ENCODE assay signal across 18 cellular contexts in the genomic region with DNA sequence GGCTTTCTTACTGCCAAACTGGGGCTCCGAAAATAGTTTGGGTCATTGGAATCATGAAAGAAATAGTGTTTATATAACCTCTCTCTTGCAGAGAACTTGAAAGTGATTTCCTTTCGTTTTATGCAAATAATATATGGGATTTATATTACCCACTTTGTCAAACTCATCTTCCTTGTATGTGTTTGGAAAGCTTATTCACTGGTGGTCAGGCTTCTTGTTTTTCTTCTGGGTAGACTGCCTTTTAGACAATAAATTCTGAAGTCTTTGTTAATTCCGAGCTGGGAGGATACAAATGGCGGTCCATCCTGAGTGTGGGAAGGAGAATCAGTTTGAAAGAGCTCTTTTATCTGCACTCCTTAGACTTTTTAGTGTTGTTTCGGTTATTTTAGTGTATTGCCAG.
DNase-seq lines count a peak whose midpoint lies in the region; TF ChIP-seq lines count a peak whose summit lies in the region.
"Had no signal": no experiment of that assay in that cellular context is flagged by ENCODE, and none has a peak within 500 bp of the region (broad histone marks: within the 10 kb centered on the region; RNA-seq: fewer than 3 reads in every experiment).

No MANE protein-coding gene starts in this region.

- no peak for DNase-seq in activated CD4-positive, alpha-beta T cell treated with anti-CD3 and anti-CD28 coated beads, Interleukin-2, amount 10 ng/mL, durations not matched to agents 24 days and 14 days
- no peak for DNase-seq in activated CD4-positive, alpha-beta T cell treated with anti-CD3 and anti-CD28 coated beads for 1 hour
- DNase-seq in astrocyte of the spinal cord (ENCODE audit: low read depth, low spot score) (peak; percentile 57), thyroid gland (no peak), testis (no peak), SIG-M5 (lab: John Stamatoyannopoulos, UW) (no peak)
- DNase-seq in central memory CD4-positive, alpha-beta T cell = no peak
- DNase-seq: 8988T; activated effector memory CD4-positive, alpha-beta T cell treated with Interleukin-2 at 50 U/mL for 16 hours; DMS153; NCI-H1417; NCI-H69; ovary; PC-3; stimulated activated CD4-positive, alpha-beta T cell treated with anti-CD3 and anti-CD28 coated beads, Interleukin-4, amount 100 ng/mL, for 24 hours; T-helper 2 cell had no signal

- H3K27ac ChIP-seq in mesodermal cell (ENCODE audit: low read depth, low read length, severe bottlenecking) (peak overlapping the region; percentile 23), thyroid gland (peak overlapping the region; percentile 54 to 86 (median 83)), testis (no peak overlapping the region)
- H3K27ac ChIP-seq: C4-2B had no signal

- H3K27me3 Mint-ChIP-seq in activated CD4-positive, alpha-beta T cell treated with anti-CD3 and anti-CD28 coated beads, Interleukin-2, amount 10 ng/mL, durations not matched to agents 24 days and 14 days = no peaks in the 10 kb centered on the region

- intact Hi-C loops in activated CD4-positive, alpha-beta T cell treated with anti-CD3 and anti-CD28 coated beads, Interleukin-2, amount 10 ng/mL, durations not matched to agents 24 days and 14 days (cut with micrococcal nuclease) = loop anchor here (1.0 to 5.0 kb wide), 2 partner anchors 36 to 45 kb away; no protein-coding TSS in a partner anchor
- intact Hi-C loops in thyroid gland (cut with DNase I) = no loop called here
- intact Hi-C loops in testis (cut with DNase I; ENCODE audit: low total_unique reads) = no loop called here

- H3K36me3 ChIP-seq in mesodermal cell (ENCODE audit: control insufficient read depth, insufficient read depth, low read length) (peaks cover 25% of the 10 kb centered on the region), thyroid gland (no peaks in the 10 kb centered on the region), testis (ENCODE audit: low read depth, missing control alignments) (no peaks in the 10 kb centered on the region)
- H3K36me3 ChIP-seq: ovary had no signal

- TF ChIP-seq POLR2A in thyroid gland (IDR thresholded peaks at IDR 0.05) (no peak), testis (IDR thresholded peaks at IDR 0.05) (no peak)

- no peaks in the 10 kb centered on the region for H3K27me3 ChIP-seq in thyroid gland
- no peaks in the 10 kb centered on the region for H3K27me3 ChIP-seq in testis
- H3K27me3 ChIP-seq: ovary had no signal

- WGBS in mesodermal cell (ENCODE audit: insufficient coverage in 2 of 2), 2 experiments = 100% methylated on average over 2 to 3 of the region's 5 CpGs
- WGBS in thyroid gland, 2 donors = 39 to 55% methylated on average over 5 of the region's 5 CpGs
- WGBS in testis, 2 donors = 48 to 64% methylated on average over 5 of the region's 5 CpGs

- no peaks in the 10 kb centered on the region for H3K9me3 Mint-ChIP-seq in activated CD4-positive, alpha-beta T cell treated with anti-CD3 and anti-CD28 coated beads, Interleukin-2, amount 10 ng/mL, durations not matched to agents 24 days and 14 days

- no peak overlapping the region for H3K4me3 Mint-ChIP-seq in activated CD4-positive, alpha-beta T cell treated with anti-CD3 and anti-CD28 coated beads, Interleukin-2, amount 10 ng/mL, durations not matched to agents 24 days and 14 days

- H3K4me3 ChIP-seq in astrocyte of the spinal cord (ENCODE audit: low read depth, low read length) (no peak overlapping the region), mesodermal cell (ENCODE audit: extremely low read depth, insufficient read depth, low read length, poor library complexity, severe bottlenecking) (no peak overlapping the region), thyroid gland (replicated peaks in 1 of 3) (no peak overlapping the region), testis (no peak overlapping the region)
- H3K4me3 ChIP-seq: ovary had no signal

- H3K27ac Mint-ChIP-seq in activated CD4-positive, alpha-beta T cell treated with anti-CD3 and anti-CD28 coated beads, Interleukin-2, amount 10 ng/mL, durations not matched to agents 24 days and 14 days = peak overlapping the region; percentile 31

- peaks cover 6% of the 10 kb centered on the region for H3K36me3 Mint-ChIP-seq in activated CD4-positive, alpha-beta T cell treated with anti-CD3 and anti-CD28 coated beads, Interleukin-2, amount 10 ng/mL, durations not matched to agents 24 days and 14 days (ENCODE audit: low read depth)

- TF ChIP-seq CTCF in astrocyte of the spinal cord (IDR thresholded peaks at IDR 0.05; ENCODE audit: low read depth, low read length) (no peak), thyroid gland (IDR thresholded peaks at IDR 0.05) (no peak), testis (IDR thresholded peaks at IDR 0.05) (no peak)

- H3K9me3 ChIP-seq in mesodermal cell (ENCODE audit: control insufficient read depth, low read length) (no peaks in the 10 kb centered on the region), thyroid gland (no peaks in the 10 kb centered on the region), testis (no peaks in the 10 kb centered on the region)
- H3K9me3 ChIP-seq: ovary had no signal

- in situ Hi-C loops in astrocyte of the spinal cord (cut with HindIII; ENCODE audit: low sequenced_read_pairs) = no loop called here

- H3K4me1 ChIP-seq in mesodermal cell (ENCODE audit: control insufficient read depth, insufficient read depth, low read length, poor library complexity, severe bottlenecking) (peaks cover 42% of the 10 kb centered on the region), thyroid gland (peaks cover 72 to 91% of the 10 kb centered on the region in 2 donors), testis (peaks cover 42% of the 10 kb centered on the region)

- H3K4me1 Mint-ChIP-seq in activated CD4-positive, alpha-beta T cell treated with anti-CD3 and anti-CD28 coated beads, Interleukin-2, amount 10 ng/mL, durations not matched to agents 24 days and 14 days = peaks cover 33% of the 10 kb centered on the region

Comparison
In these comparisons a context has a peak if more than half of its experiments do, and no peak if none do; other contexts are left out.
1. H3K27ac ChIP-seq: peak in mesodermal cell (single experiment) and thyroid gland (3 of 3); none in testis (0 of 2).